Comparison of ENCODE assay signal across 21 cellular contexts in the genomic region with DNA sequence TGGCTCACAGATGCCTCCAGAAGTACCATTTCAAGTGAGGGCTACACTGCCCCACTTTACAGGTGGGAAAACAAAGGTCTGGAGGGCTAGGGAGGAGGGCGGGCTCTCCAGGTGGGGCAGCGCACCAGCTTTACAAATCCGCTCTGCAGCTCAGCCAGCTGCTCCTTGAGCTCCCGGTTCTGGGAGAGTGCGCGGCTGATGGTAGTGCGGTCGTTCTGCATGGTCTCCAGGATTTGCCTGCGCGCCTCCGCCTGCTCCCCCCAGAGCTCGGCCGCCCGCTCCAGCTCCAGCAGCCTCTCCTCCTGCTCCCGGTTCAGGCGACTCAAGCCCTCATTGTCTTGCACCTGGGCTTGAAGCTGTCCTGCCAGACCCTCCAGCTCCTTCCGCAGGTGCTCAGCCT.
"Had no signal": no experiment of that assay in that cellular context is flagged by ENCODE, and none has a peak within 500 bp of the region (broad histone marks: within the 10 kb centered on the region; RNA-seq: fewer than 3 reads in every experiment).

No MANE protein-coding gene starts in this region.

- H3K4me2 ChIP-seq: KMS-11 had no signal

- H3K9ac ChIP-seq: KMS-11 had no signal

- H3K4me3 ChIP-seq: Peyer's patch, SJSA1, SK-N-MC had no signal

- H3K9me3 ChIP-seq: Peyer's patch, SJSA1 had no signal

- DNase-seq: IMR-90, Kasumi-1, MM.1S, NCI-H1092 treated with DMSO at 0.1 percent for 48 hours, NCI-H1436, NCI-H187, NCI-H2029, NCI-H2081 treated with DMSO at 0.1 percent for 48 hours, NCI-H2171, NCI-H226, NCI-H446, NCI-H510A, NCI-H524 treated with DMSO at 0.1 percent for 48 hours, NCI-H69, NCI-H774, Peyer's patch, Right ventricle myocardium superior, SIG-M5 had no signal

- H3K4me1 ChIP-seq: Peyer's patch had no signal

- H3K27me3 ChIP-seq: Peyer's patch, SJSA1 had no signal

- H3K27ac ChIP-seq: KMS-11, Peyer's patch, SJSA1, SK-N-MC had no signal
